20 cellular contexts compared by ENCODE assay signal in the genomic region with DNA sequence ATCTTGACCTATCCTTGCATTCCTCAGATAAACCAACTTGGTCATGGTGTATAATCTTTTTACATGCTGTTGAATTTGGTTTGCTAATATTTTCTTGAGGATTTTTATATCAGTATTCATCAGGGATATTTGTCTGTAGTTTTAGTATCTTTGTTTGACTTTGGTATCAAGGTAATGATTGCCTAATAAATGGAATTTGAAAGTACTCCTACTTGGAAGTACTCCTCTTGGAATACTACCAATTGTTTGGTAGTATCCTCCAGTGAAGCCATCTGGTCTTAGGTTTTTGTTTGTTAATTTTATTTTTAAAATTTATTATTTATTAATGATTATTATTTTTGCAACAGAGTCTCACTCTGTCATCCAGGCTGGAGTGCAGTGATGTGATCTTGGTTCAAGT.
DNase-seq lines count a peak whose midpoint lies in the region; ATAC-seq, FAIRE-seq and TF ChIP-seq lines count a peak whose summit lies in the region.
"Had no signal": no experiment of that assay in that cellular context is flagged by ENCODE, and none has a peak within 500 bp of the region (broad histone marks: within the 10 kb centered on the region; RNA-seq: fewer than 3 reads in every experiment).

No MANE protein-coding gene starts in this region.

- H3K4me1 ChIP-seq in right lobe of liver (peaks cover 0 to 15% (median 0%) of the 10 kb centered on the region in 4 donors), HepG2 (ENCODE audit: insufficient read depth, low read length) (no peaks in the 10 kb centered on the region), small intestine (ENCODE audit: control insufficient read depth in 2 of 2, insufficient read depth in 1 of 2, low read depth in 1 of 2, low read length in 1 of 2) (no peaks in the 10 kb centered on the region)
- H3K4me1 ChIP-seq: A549, BLaER1 had no signal

- no peak for TF ChIP-seq EP300 in HepG2 (IDR thresholded peaks at IDR 0.05; ENCODE audit: low read depth in 2 of 2, low read length in 2 of 2)
- no peak for TF ChIP-seq EP300 in HepG2 (CRISPR knock-in tag; IDR thresholded peaks at IDR 0.05; ENCODE audit: borderline replicate concordance)

- H3K27me3 ChIP-seq in right lobe of liver (no peaks in the 10 kb centered on the region), HepG2 (ENCODE audit: control insufficient read depth in 1 of 2, insufficient read depth in 2 of 2, low read length in 2 of 2) (no peaks in the 10 kb centered on the region), small intestine (ENCODE audit: control insufficient read depth in 2 of 2, insufficient read depth in 2 of 2, low read length in 2 of 2) (no peaks in the 10 kb centered on the region)
- H3K27me3 ChIP-seq: BLaER1 had no signal

- POLR2A ChIA-PET in HepG2 (lab: Yijun Ruan, JAX), result no interaction called here

- intact Hi-C loops in right lobe of liver (cut with DNase I), result no loop called here
- intact Hi-C loops in HepG2 (cut with micrococcal nuclease; ENCODE audit: unreplicated experiment), result loop anchor here (5.0 kb wide), 1 partner anchor 263 kb away; no protein-coding TSS in a partner anchor

- in situ Hi-C loops in HepG2 (cut with HindIII; ENCODE audit: extremely low pct_ligation_motif_present, low pct_unique_long_range_greater_than_20kb), result no loop called here

- no peak for FAIRE-seq in HepG2 (lab: Jason Lieb, UNC)
- peak; percentile 53 for FAIRE-seq in islet of Langerhans (lab: Jason Lieb, UNC)
- FAIRE-seq in small intestine (lab: Jason Lieb, UNC), result peak; percentile 33
- FAIRE-seq: A549, GM12878 had no signal

- H3K4me3 ChIP-seq in right lobe of liver (no peak overlapping the region), HepG2 (replicated peaks in 1 of 3; ENCODE audit: insufficient read depth in 1 of 3, low read depth in 2 of 3, low read length in 3 of 3) (no peak overlapping the region), small intestine (ENCODE audit: low read depth in 1 of 2, low read length in 2 of 2) (no peak overlapping the region)
- H3K4me3 ChIP-seq: A549, BLaER1, GM12878 had no signal

- no peak for TF ChIP-seq RAD21 in HepG2 (CRISPR knock-in tag; IDR thresholded peaks at IDR 0.05)

- H3K27ac ChIP-seq in right lobe of liver (no peak overlapping the region), HepG2 (ENCODE audit: extremely low read length, insufficient read depth, low read length) (no peak overlapping the region), small intestine (ENCODE audit: low read depth in 1 of 2, low read length in 1 of 2) (no peak overlapping the region)
- H3K27ac ChIP-seq: 22Rv1, A549, BLaER1 had no signal

- no TSS peak for BruUV-seq in HepG2 (replicated peaks; lab: Mats Ljungman, UMichigan)

- no peak for TF ChIP-seq CTCF in right lobe of liver (IDR thresholded peaks at IDR 0.05)
- no peak for TF ChIP-seq CTCF in HepG2 (CRISPR knock-in tag; IDR thresholded peaks at IDR 0.05)

- H2AFZ ChIP-seq in HepG2 (ENCODE audit: low read length), result no peak overlapping the region

- H3K36me3 ChIP-seq in right lobe of liver (peaks cover 0 to 28% (median 8%) of the 10 kb centered on the region in 4 donors), HepG2 (replicated peaks in 1 of 2; ENCODE audit: control insufficient read depth in 1 of 2, insufficient read depth in 2 of 2, low read length in 2 of 2) (no peaks in the 10 kb centered on the region), small intestine (ENCODE audit: control insufficient read depth in 2 of 2, insufficient read depth in 2 of 2, low read length in 2 of 2) (peaks cover 2 to 6% of the 10 kb centered on the region in 2 donors)

- no peaks in the 10 kb centered on the region for H4K20me1 ChIP-seq in HepG2 (ENCODE audit: insufficient read depth, low read length)

- CTCF ChIA-PET in HepG2 (lab: Yijun Ruan, JAX; ENCODE audit: low intra/inter-chr PET ratio, low total read pairs), result no interaction called here

- ATAC-seq in right lobe of liver (peak in 3 of 4 donors; percentile 66 to 79 (median 76)), HepG2 (no peak), GM19463 (IDR thresholded peaks at IDR 0.05; ENCODE audit: unreplicated experiment) (no peak)
- ATAC-seq: A549; CD8-positive, alpha-beta T cell; GM12878 had no signal

- H3K9ac ChIP-seq in HepG2 (ENCODE audit: insufficient read depth, low read depth, low read length), result no peak overlapping the region
- H3K9ac ChIP-seq: BLaER1 had no signal

- no peak overlapping the region for H3K4me2 ChIP-seq in HepG2 (ENCODE audit: low read depth, low read length)
- H3K4me2 ChIP-seq: A549, BLaER1 had no signal

- no peaks in the 10 kb centered on the region for H3K9me3 ChIP-seq in right lobe of liver
- no peaks in the 10 kb centered on the region for H3K9me3 ChIP-seq in HepG2 (ENCODE audit: low read length)
- H3K9me3 ChIP-seq in small intestine (ENCODE audit: control insufficient read depth, low read depth), result no peaks in the 10 kb centered on the region
- H3K9me3 ChIP-seq: A549, BLaER1 had no signal

- no peaks in the 10 kb centered on the region for H3K79me2 ChIP-seq in HepG2 (ENCODE audit: insufficient read depth, low read length)

- no peak for DNase-seq in right lobe of liver
- DNase-seq in HepG2 (ENCODE audit: low spot score), result no peak
- DNase-seq in small intestine, result no peak
- no peak for DNase-seq in activated CD4-positive, alpha-beta T cell treated with anti-CD3 and anti-CD28 coated beads, Interleukin-2, amount 50 U/mL, for 4 hours
- DNase-seq in stimulated activated CD8-positive, alpha-beta memory T cell treated with anti-CD3 and anti-CD28 coated beads, Interleukin-4, amount 100 ng/mL, for 48 hours, result no peak
- DNase-seq: AML-193; CD8-positive, alpha-beta T cell; COR-L47; DMS 273 treated with DMSO at 0.1 percent for 48 hours; DMS53; DND-41; EL; HCEC 1CT; KG1 had no signal

- TF ChIP-seq POLR2A in right lobe of liver (IDR thresholded peaks at IDR 0.05), result no peak
- TF ChIP-seq POLR2A in HepG2 (IDR thresholded peaks at IDR 0.05; ENCODE audit: insufficient read depth in 1 of 2, low read depth in 2 of 2, low read length in 2 of 2), result no peak

TF ChIP-seq in HepG2, 621 proteins besides CTCF, POLR2A, EP300 and RAD21 (continues in another document):
- TF ChIP-seq NCOR1 (IDR thresholded peaks at IDR 0.05; ENCODE audit: borderline replicate concordance, low read length) (no peak), SMC3 (IDR thresholded peaks at IDR 0.05; ENCODE audit: low read length) (no peak), ZEB1 (IDR thresholded peaks at IDR 0.05; ENCODE audit: insufficient replicate concordance, low read depth) (no peak), KDM6A (CRISPR knock-in tag; IDR thresholded peaks at IDR 0.05; ENCODE audit: low read depth) (no peak)
- TF ChIP-seq, protein P1, sequence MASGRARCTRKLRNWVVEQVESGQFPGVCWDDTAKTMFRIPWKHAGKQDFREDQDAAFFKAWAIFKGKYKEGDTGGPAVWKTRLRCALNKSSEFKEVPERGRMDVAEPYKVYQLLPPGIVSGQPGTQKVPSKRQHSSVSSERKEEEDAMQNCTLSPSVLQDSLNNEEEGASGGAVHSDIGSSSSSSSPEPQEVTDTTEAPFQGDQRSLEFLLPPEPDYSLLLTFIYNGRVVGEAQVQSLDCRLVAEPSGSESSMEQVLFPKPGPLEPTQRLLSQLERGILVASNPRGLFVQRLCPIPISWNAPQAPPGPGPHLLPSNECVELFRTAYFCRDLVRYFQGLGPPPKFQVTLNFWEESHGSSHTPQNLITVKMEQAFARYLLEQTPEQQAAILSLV (CRISPR knock-in tag; IDR thresholded peaks at IDR 0.05; ENCODE audit: borderline replicate concordance), result no peak
- TF ChIP-seq, protein P2, sequence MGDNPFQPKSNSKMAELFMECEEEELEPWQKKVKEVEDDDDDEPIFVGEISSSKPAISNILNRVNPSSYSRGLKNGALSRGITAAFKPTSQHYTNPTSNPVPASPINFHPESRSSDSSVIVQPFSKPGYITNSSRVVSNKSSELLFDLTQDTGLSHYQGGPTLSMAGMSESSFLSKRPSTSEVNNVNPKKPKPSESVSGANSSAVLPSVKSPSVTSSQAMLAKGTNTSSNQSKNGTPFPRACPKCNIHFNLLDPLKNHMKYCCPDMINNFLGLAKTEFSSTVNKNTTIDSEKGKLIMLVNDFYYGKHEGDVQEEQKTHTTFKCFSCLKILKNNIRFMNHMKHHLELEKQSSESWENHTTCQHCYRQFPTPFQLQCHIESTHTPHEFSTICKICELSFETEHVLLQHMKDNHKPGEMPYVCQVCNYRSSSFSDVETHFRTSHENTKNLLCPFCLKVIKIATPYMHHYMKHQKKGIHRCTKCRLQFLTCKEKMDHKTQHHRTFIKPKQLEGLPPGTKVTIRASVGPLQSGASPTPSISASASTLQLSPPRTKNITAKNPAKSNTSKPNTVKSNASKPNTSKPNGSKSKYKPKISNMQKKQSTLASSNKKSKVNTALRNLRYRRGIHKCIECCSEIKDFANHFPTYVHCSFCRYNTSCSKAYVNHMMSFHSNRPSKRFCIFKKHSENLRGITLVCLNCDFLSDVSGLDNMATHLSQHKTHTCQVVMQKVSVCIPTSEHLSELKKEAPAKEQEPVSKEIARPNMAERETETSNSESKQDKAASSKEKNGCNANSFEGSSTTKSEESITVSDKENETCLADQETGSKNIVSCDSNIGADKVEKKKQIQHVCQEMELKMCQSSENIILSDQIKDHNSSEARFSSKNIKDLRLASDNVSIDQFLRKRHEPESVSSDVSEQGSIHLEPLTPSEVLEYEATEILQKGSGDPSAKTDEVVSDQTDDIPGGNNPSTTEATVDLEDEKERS (CRISPR knock-in tag; IDR thresholded peaks at IDR 0.05), result no peak

Comparison
In these comparisons a context has a peak if more than half of its experiments do, and no peak if none do; other contexts are left out.
1. ATAC-seq: peak in right lobe of liver (3 of 4); none in HepG2 (single experiment) and GM19463 (single experiment).